Comparison of ENCODE assay signal across 8 cellular contexts in the genomic region with DNA sequence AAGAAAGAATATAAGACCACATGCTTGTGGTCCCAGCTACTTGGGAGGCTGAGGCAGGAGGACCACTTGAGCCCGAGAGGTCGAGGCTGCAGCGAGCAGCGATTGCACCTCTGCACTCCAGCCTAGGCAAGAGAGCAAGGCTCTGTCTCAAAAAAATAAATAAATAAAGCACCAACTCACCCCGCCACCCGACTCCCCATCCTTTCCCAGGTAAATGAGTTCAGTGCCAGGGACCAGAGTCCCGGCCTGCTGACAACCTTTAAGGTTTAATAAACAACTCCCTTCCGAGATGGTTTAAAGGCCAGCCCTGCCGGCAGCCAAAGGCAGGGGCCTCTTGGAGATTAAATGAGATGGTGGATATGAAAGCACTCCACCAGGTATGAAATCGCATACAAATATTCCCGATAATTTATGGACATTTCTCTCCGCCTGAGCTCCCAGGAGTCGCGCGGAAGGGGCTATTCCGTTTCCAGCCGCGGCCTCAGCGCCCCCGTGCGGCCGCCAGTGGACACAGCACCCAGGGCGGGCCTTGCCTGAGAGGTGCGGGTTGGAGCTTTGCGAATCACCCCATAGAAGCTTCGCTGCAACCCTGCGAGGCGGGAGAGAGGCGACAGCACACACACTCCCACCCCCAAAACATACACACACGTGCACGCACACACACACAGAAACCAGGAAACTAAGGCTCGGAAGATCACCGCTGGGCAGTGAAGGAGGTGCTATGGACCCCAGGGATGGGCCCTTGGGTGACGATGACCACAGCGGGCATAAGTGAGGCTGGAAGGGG. TPM values are rescaled to one million over a fixed set of nuclear protein-coding genes. Genes with fewer than 3 reads are reported as not detected.
DNase-seq lines count a peak whose midpoint lies in the region; ATAC-seq, FAIRE-seq and TF ChIP-seq lines count a peak whose summit lies in the region.

No MANE protein-coding gene starts in this region.

- H3K4me3 Mint-ChIP-seq in activated CD8-positive, alpha-beta memory T cell treated with anti-CD3 and anti-CD28 coated beads, Interleukin-2, amount 10 ng/mL, durations not matched to agents 7 days and 5 days, result no peak overlapping the region

- peak overlapping the region; percentile 82; the same call in 1 of the 2 replicates for H2BK20ac ChIP-seq in H1 (ENCODE audit: low read length)

- H4K91ac ChIP-seq in H1 (replicated peaks; ENCODE audit: insufficient read length, low read length), result peak overlapping the region; percentile 88

- no peaks in the 10 kb centered on the region for H3F3A ChIP-seq in GM23248 (ENCODE audit: insufficient read depth)

- in situ Hi-C loops in GM23248 (cut with MboI), result no loop called here

- H4K5ac ChIP-seq in H1 (ENCODE audit: insufficient read length, low read depth, low read length), result no peak overlapping the region

- ATAC-seq in activated CD8-positive, alpha-beta memory T cell treated with anti-CD3 and anti-CD28 coated beads, Interleukin-2, amount 10 ng/mL, durations not matched to agents 7 days and 5 days, result peak; percentile 39
- ATAC-seq in HG02973 (IDR thresholded peaks at IDR 0.05; ENCODE audit: unreplicated experiment), result no peak

- H3K4me1 Mint-ChIP-seq in activated CD8-positive, alpha-beta memory T cell treated with anti-CD3 and anti-CD28 coated beads, Interleukin-2, amount 10 ng/mL, durations not matched to agents 7 days and 5 days, result peaks cover 9% of the 10 kb centered on the region

- peak overlapping the region; percentile 86; the same call in 1 of the 2 replicates for H2BK12ac ChIP-seq in H1 (ENCODE audit: low read depth, low read length)

- no peak overlapping the region for H3K27ac Mint-ChIP-seq in activated CD8-positive, alpha-beta memory T cell treated with anti-CD3 and anti-CD28 coated beads, Interleukin-2, amount 10 ng/mL, durations not matched to agents 7 days and 5 days

- H3K27me3 Mint-ChIP-seq in activated CD8-positive, alpha-beta memory T cell treated with anti-CD3 and anti-CD28 coated beads, Interleukin-2, amount 10 ng/mL, durations not matched to agents 7 days and 5 days, result peaks cover 32% of the 10 kb centered on the region

- peaks cover 5% of the 10 kb centered on the region; the same call in 1 of the 2 replicates for H3K23me2 ChIP-seq in H1 (ENCODE audit: low read depth, low read length)

- no peak for TF ChIP-seq POLR2A in H1 (IDR thresholded peaks at IDR 0.05; ENCODE audit: control extremely low read depth in 1 of 2, low read depth in 2 of 2, low read length in 2 of 2)

- DNase-seq in AG09319 (ENCODE audit: extremely low read depth, low read depth) (no peak), GM23248 (peak; percentile 74), NCI-H774 (lab: John Stamatoyannopoulos, UW) (peak; percentile 78), H1 (ENCODE audit: low read depth in 1 of 2, low spot score in 2 of 2) (peak in 1 of 2 experiments; percentile 97), midbrain (lab: John Stamatoyannopoulos, UW) (peak; percentile 66), substantia nigra (lab: John Stamatoyannopoulos, UW) (peak in 33 of 49 donors; percentile 11 to 76 (median 52))
- DNase-seq in activated CD8-positive, alpha-beta memory T cell treated with anti-CD3 and anti-CD28 coated beads, Interleukin-2, amount 10 ng/mL, durations not matched to agents 7 days and 5 days, result peak; percentile 71

- H3K56ac ChIP-seq in H1 (replicated peaks; ENCODE audit: insufficient read length, low read depth, low read length), result no peak overlapping the region

- H3K36me3 Mint-ChIP-seq in activated CD8-positive, alpha-beta memory T cell treated with anti-CD3 and anti-CD28 coated beads, Interleukin-2, amount 10 ng/mL, durations not matched to agents 7 days and 5 days, result peaks cover 7% of the 10 kb centered on the region

- peaks cover 38% of the 10 kb centered on the region for H3K27me3 ChIP-seq in GM23248 (replicated peaks; ENCODE audit: insufficient read depth)
- H3K27me3 ChIP-seq in H1 (replicated peaks in 1 of 4; ENCODE audit: control insufficient read depth in 3 of 4, extremely low read depth in 1 of 4, insufficient read depth in 3 of 4, low read length in 3 of 4), result peaks cover 0 to 13% (median 8%) of the 10 kb centered on the region in 4 experiments; a peak in 4 of 7 replicates

- H3K9ac ChIP-seq in GM23248 (no peak overlapping the region), H1 (replicated peaks in 1 of 4; ENCODE audit: extremely low read depth in 1 of 4, low read depth in 3 of 4, low read length in 3 of 4) (no peak overlapping the region)

- H2AK5ac ChIP-seq in H1 (ENCODE audit: low read depth, low read length), result no peak overlapping the region

- no peak overlapping the region for H3K23ac ChIP-seq in H1 (ENCODE audit: insufficient read length)

- H3K79me1 ChIP-seq in H1 (ENCODE audit: low read depth, low read length), result no peaks in the 10 kb centered on the region

- peak overlapping the region; percentile 4; the same call in 1 of the 2 replicates for H4K8ac ChIP-seq in H1 (ENCODE audit: extremely low read depth, insufficient read depth, low read length)

- no peak overlapping the region for H2BK5ac ChIP-seq in H1 (ENCODE audit: low read depth, low read length)

- H3K27ac ChIP-seq in GM23248 (no peak overlapping the region), H1 (ENCODE audit: low read depth, low read length) (no peak overlapping the region), substantia nigra (ENCODE audit: low read depth, low read length, poor library complexity, severe bottlenecking) (no peak overlapping the region)

- no peaks in the 10 kb centered on the region for H4K20me1 ChIP-seq in GM23248 (ENCODE audit: insufficient read depth)
- H4K20me1 ChIP-seq in H1 (replicated peaks in 1 of 2; ENCODE audit: control insufficient read depth in 1 of 2, insufficient read depth in 2 of 2, low read length in 2 of 2), result peaks cover 4 to 8% of the 10 kb centered on the region in 2 experiments

- H3K36me3 ChIP-seq in GM23248 (ENCODE audit: low read depth) (no peaks in the 10 kb centered on the region), H1 (ENCODE audit: control insufficient read depth in 2 of 4, insufficient read depth in 4 of 4, low read length in 3 of 4) (peaks cover 0 to 5% (median 1%) of the 10 kb centered on the region in 4 experiments; a peak in 4 of 8 replicates)

- H2AFZ ChIP-seq in GM23248 (peak overlapping the region; percentile 65; the same call in 1 of the 2 replicates), H1 (ENCODE audit: low read length) (0 out of 2 replicates have a peak overlapping the region, but pooled peaks have one; percentile 28)

- POLR2A ChIA-PET in H1 (lab: Charles Lee; ENCODE audit: partially characterized antibody), result interaction anchor here (0.9 to 2.4 kb wide), 5 partner anchors 9 to 19 kb away, joined by 3 to 9 read pairs (median 4); no protein-coding TSS in a partner anchor

- no peaks in the 10 kb centered on the region for H3K9me2 ChIP-seq in GM23248 (ENCODE audit: insufficient read depth)

- peak overlapping the region; percentile 24 for H2BK120ac ChIP-seq in H1 (replicated peaks; ENCODE audit: low read depth, low read length)

- CTCF ChIA-PET in activated CD8-positive, alpha-beta memory T cell treated with anti-CD3 and anti-CD28 coated beads, Interleukin-2, amount 10 ng/mL, durations not matched to agents 7 days and 5 days (lab: Charles Lee), result interaction anchor here (0.6 to 2.3 kb wide), 31 partner anchors 9 to 1474 kb away, joined by 3 to 19 read pairs (median 4); a partner anchor contains a TSS
- CTCF ChIA-PET in H1 (lab: Charles Lee; ENCODE audit: partially characterized antibody), result interaction anchor here (0.7 to 4.3 kb wide), 49 partner anchors 8 to 603 kb away, joined by 3 to 27 read pairs (median 4); a partner anchor contains a TSS

- no peak overlapping the region for H3K4me2 ChIP-seq in GM23248 (ENCODE audit: unreplicated experiment)
- peak overlapping the region; percentile 24 to 69 for H3K4me2 ChIP-seq in H1 (ENCODE audit: insufficient read depth in 1 of 2, low read depth in 2 of 2, low read length in 2 of 2)

- TF ChIP-seq CTCF in AG09319 (IDR thresholded peaks at IDR 0.05; ENCODE audit: low read depth, low read length) (peak; percentile 99), H1 (IDR thresholded peaks at IDR 0.05; ENCODE audit: control extremely low read depth in 1 of 3, insufficient read depth in 1 of 3, low read depth in 1 of 3, low read length in 3 of 3) (peak; percentile 88 to 97 (median 97))

- H3K4me1 ChIP-seq in GM23248 (ENCODE audit: insufficient read depth) (peaks cover 1% of the 10 kb centered on the region), H1 (replicated peaks in 1 of 4; ENCODE audit: control insufficient read depth in 3 of 4, insufficient read depth in 4 of 4, low read length in 3 of 4) (peaks cover 0 to 10% (median 3%) of the 10 kb centered on the region in 4 experiments; a peak in 5 of 7 replicates)

- no peak overlapping the region for H3K14ac ChIP-seq in H1 (ENCODE audit: insufficient read length)

- 19 to 21% methylated on average over 35 of the region's 35 CpGs for WGBS in GM23248 (ENCODE audit: low coverage in 1 of 2, low lambda C conversion rate in 2 of 2, missing lambda C conversion rate in 2 of 2), 2 experiments
- 24% methylated on average over 34 of the region's 35 CpGs; no CpG with 5 or more reads in 1 of the 2 experiments for WGBS in H1 (ENCODE audit: extremely low coverage in 1 of 2, insufficient coverage in 1 of 2, insufficient read length in 1 of 2, insufficient replicate concordance in 2 of 2, low coverage in 1 of 2, low lambda C conversion rate in 2 of 2, missing lambda C conversion rate in 1 of 2), 2 experiments

- H3K4me3 ChIP-seq in GM23248 (no peak overlapping the region), H1 (ENCODE audit: extremely low read depth in 1 of 4, insufficient read depth in 2 of 4, low read depth in 3 of 4, low read length in 4 of 4) (peak overlapping the region in 2 of 4 experiments; percentile 11 to 39; a peak in 3 of 8 replicates)

- peak overlapping the region; percentile 33 for H3K18ac ChIP-seq in H1 (ENCODE audit: extremely low read depth, low read length)

- H3K9me3 ChIP-seq in GM23248 (ENCODE audit: low read depth) (no peaks in the 10 kb centered on the region), H1 (ENCODE audit: insufficient read depth in 2 of 2, low read depth in 1 of 2, low read length in 1 of 2) (no peaks in the 10 kb centered on the region)

- no peak overlapping the region; the same call in 1 of the 2 replicates for H2BK15ac ChIP-seq in H1 (ENCODE audit: low read length)

- FAIRE-seq in H1 (lab: Jason Lieb, UNC), result no peak

- H3K4ac ChIP-seq in H1 (replicated peaks; ENCODE audit: insufficient read length, low read depth, low read length), result no peak overlapping the region

- no peaks in the 10 kb centered on the region for H3K9me3 Mint-ChIP-seq in activated CD8-positive, alpha-beta memory T cell treated with anti-CD3 and anti-CD28 coated beads, Interleukin-2, amount 10 ng/mL, durations not matched to agents 7 days and 5 days (ENCODE audit: low read depth)

- H3K79me2 ChIP-seq in GM23248 (ENCODE audit: insufficient read depth) (peaks cover 10% of the 10 kb centered on the region), H1 (ENCODE audit: control insufficient read depth in 1 of 2, insufficient read depth in 2 of 2, low read length in 2 of 2) (peaks cover 8 to 10% of the 10 kb centered on the region in 2 experiments)

- TF ChIP-seq EP300 in H1 (IDR thresholded peaks at IDR 0.05; ENCODE audit: borderline replicate concordance in 1 of 2, low read depth in 2 of 2, low read length in 2 of 2), result no peak

- peak; percentile 70 to 79 for TF ChIP-seq RAD21 in H1 (IDR thresholded peaks at IDR 0.05 in 1 of 2, conservative IDR thresholded peaks at IDR 0.05 in 1 of 2; ENCODE audit: low read depth in 2 of 2, low read length in 2 of 2)

RNA-seq across cellular contexts. Expression of a gene that starts 4.0 kb away (rescaled TPM):
- 87.6 and 176 TPM in 2 replicates for total RNA-seq in GM23248 (2014; rRNA removed; shearing (Covaris generic))
- polyA plus RNA-seq in GM23248 (2016; fragmentation: Nextera tagmentation; extraction: Ambion mirVana) (986 and 999 TPM in 2 replicates), H1 (2011; rRNA removed) (412 and 510 TPM in 2 replicates)
- 100 to 1,000 TPM; 921 to 988 TPM for total RNA-seq in activated CD8-positive, alpha-beta memory T cell treated with anti-CD3 and anti-CD28 coated beads, Interleukin-2, amount 10 ng/mL, durations not matched to agents 7 days and 5 days
- total RNA-seq in H1 (2021; fragmentation: NEBNext Ultra II Directional; extraction: Animal tissue kit (Norgen Biotek cat#: 25700)), result 1,195 and 1,222 TPM in 2 replicates
- polyA plus RNA-seq in H1 (2011; cell fraction: cytosol; rRNA removed), result 1,085 TPM
- 1,333 TPM for polyA plus RNA-seq in H1 (2011; cell fraction: nucleus; rRNA removed)
- 3,837 to 6,357 TPM (median 4,194 TPM) in 4 replicates for polyA plus RNA-seq in H1 (2012, experiment 1 of 2)
- polyA plus RNA-seq in H1 (2012, experiment 2 of 2), result 920 TPM
- polyA plus RNA-seq in H1 (2013, experiment 1 of 2), result 4,258 TPM
- polyA plus RNA-seq in H1 (2013, experiment 2 of 2), result 4,313 TPM
- polyA minus RNA-seq in H1 (2011; rRNA and poly(A)+ RNA removed), result 802 and 987 TPM in 2 replicates
- 425 TPM for polyA minus RNA-seq in H1 (2011; cell fraction: cytosol; rRNA and poly(A)+ RNA removed)
- polyA minus RNA-seq in H1 (2011; cell fraction: nucleus; rRNA and poly(A)+ RNA removed), result 337 TPM

RNA-seq across cellular contexts. Expression of a gene that starts 13.9 kb away (rescaled TPM):
- total RNA-seq in GM23248 (2014; rRNA removed; shearing (Covaris generic)), result 2.4 TPM in 1 of 2 replicates, not detected in the other
- polyA plus RNA-seq in GM23248 (2016; fragmentation: Nextera tagmentation; extraction: Ambion mirVana) (0.19 and 0.38 TPM in 2 replicates), H1 (2011; rRNA removed) (9.2 and 17.3 TPM in 2 replicates)
- total RNA-seq in activated CD8-positive, alpha-beta memory T cell treated with anti-CD3 and anti-CD28 coated beads, Interleukin-2, amount 10 ng/mL, durations not matched to agents 7 days and 5 days, result 10 to 100 TPM in 1 of 2 experiments, 1 to 10 TPM in 1; 7.1 to 12.8 TPM
- 3.2 and 3.7 TPM in 2 replicates for total RNA-seq in H1 (2021; fragmentation: NEBNext Ultra II Directional; extraction: Animal tissue kit (Norgen Biotek cat#: 25700))
- 7.6 TPM for polyA plus RNA-seq in H1 (2011; cell fraction: cytosol; rRNA removed)
- 16.4 TPM for polyA plus RNA-seq in H1 (2011; cell fraction: nucleus; rRNA removed)
- polyA plus RNA-seq in H1 (2012, experiment 1 of 2), result 3.1 to 4.0 TPM (median 3.4 TPM) in 4 replicates
- 3.2 TPM for polyA plus RNA-seq in H1 (2012, experiment 2 of 2)
- 5.3 TPM for polyA plus RNA-seq in H1 (2013, experiment 1 of 2)
- polyA plus RNA-seq in H1 (2013, experiment 2 of 2), result 5.8 TPM
- polyA minus RNA-seq in H1 (2011; rRNA and poly(A)+ RNA removed), result 7.4 and 9.7 TPM in 2 replicates
- 3.1 TPM for polyA minus RNA-seq in H1 (2011; cell fraction: cytosol; rRNA and poly(A)+ RNA removed)
- 8.3 TPM for polyA minus RNA-seq in H1 (2011; cell fraction: nucleus; rRNA and poly(A)+ RNA removed)
